15 cellular contexts compared by ENCODE assay signal in genomic region chr20:31426891-31427551, GRCh38. TPM values are rescaled to one million over a fixed set of nuclear protein-coding genes. Genes with fewer than 3 reads are reported as not detected.
"Had no signal": no experiment of that assay in that cellular context is flagged by ENCODE, and none has a peak within 500 bp of the region (broad histone marks: within the 10 kb centered on the region; RNA-seq: fewer than 3 reads in every experiment).

No MANE protein-coding gene starts in this region.

RNA-seq across cellular contexts. Expression of gene DEFB123, which starts 13.4 kb away (rescaled TPM):
- total RNA-seq: activated B cell treated with CpG ODN at 0.5 μM for 24 hours; activated CD4-positive, alpha-beta memory T cell treated with anti-CD3 and anti-CD28 coated beads for 36 hours; activated CD4-positive, alpha-beta memory T cell treated with anti-CD3 and anti-CD28 coated beads, Interleukin-2, amount 10 ng/mL, durations not matched to agents 7 days and 5 days; activated CD4-positive, alpha-beta T cell treated with anti-CD3 and anti-CD28 coated beads for 36 hours; activated CD4-positive, alpha-beta T cell treated with anti-CD3 and anti-CD28 coated beads, Interleukin-2, amount 10 ng/mL, durations not matched to agents 24 days and 14 days; activated CD4-positive, alpha-beta T cell treated with anti-CD3 and anti-CD28 coated beads, Interleukin-2, amount 10 ng/mL, durations not matched to agents 7 days and 5 days; activated CD8-positive, alpha-beta memory T cell treated with anti-CD3 and anti-CD28 coated beads for 36 hours; activated CD8-positive, alpha-beta memory T cell treated with anti-CD3 and anti-CD28 coated beads, Interleukin-2, amount 10 ng/mL, durations not matched to agents 7 days and 5 days; activated CD8-positive, alpha-beta T cell treated with anti-CD3 and anti-CD28 coated beads for 36 hours; activated CD8-positive, alpha-beta T cell treated with anti-CD3 and anti-CD28 coated beads, Interleukin-2, amount 10 ng/mL, durations not matched to agents 7 days and 5 days; T-cell; T-helper 1 cell treated with Interleukin-12 subunit alpha and Interleukin-12 subunit beta and Interleukin-4 antibody, amounts not matched to agents 30 ng/mL and 1 ng/mL, for 36 hours; T-helper 17 cell; T-helper 2 cell treated with Interferon-gamma antibody and Interleukin-4, amounts not matched to agents 100 ng/mL and 5 ng/mL, for 36 hours; WTC11 had no signal

RNA-seq across cellular contexts. Expression of gene DEFB121, which starts 21.0 kb away (rescaled TPM):
- total RNA-seq: activated B cell treated with CpG ODN at 0.5 μM for 24 hours; activated CD4-positive, alpha-beta memory T cell treated with anti-CD3 and anti-CD28 coated beads for 36 hours; activated CD4-positive, alpha-beta memory T cell treated with anti-CD3 and anti-CD28 coated beads, Interleukin-2, amount 10 ng/mL, durations not matched to agents 7 days and 5 days; activated CD4-positive, alpha-beta T cell treated with anti-CD3 and anti-CD28 coated beads for 36 hours; activated CD4-positive, alpha-beta T cell treated with anti-CD3 and anti-CD28 coated beads, Interleukin-2, amount 10 ng/mL, durations not matched to agents 24 days and 14 days; activated CD4-positive, alpha-beta T cell treated with anti-CD3 and anti-CD28 coated beads, Interleukin-2, amount 10 ng/mL, durations not matched to agents 7 days and 5 days; activated CD8-positive, alpha-beta memory T cell treated with anti-CD3 and anti-CD28 coated beads for 36 hours; activated CD8-positive, alpha-beta memory T cell treated with anti-CD3 and anti-CD28 coated beads, Interleukin-2, amount 10 ng/mL, durations not matched to agents 7 days and 5 days; activated CD8-positive, alpha-beta T cell treated with anti-CD3 and anti-CD28 coated beads for 36 hours; activated CD8-positive, alpha-beta T cell treated with anti-CD3 and anti-CD28 coated beads, Interleukin-2, amount 10 ng/mL, durations not matched to agents 7 days and 5 days; T-cell; T-helper 1 cell treated with Interleukin-12 subunit alpha and Interleukin-12 subunit beta and Interleukin-4 antibody, amounts not matched to agents 30 ng/mL and 1 ng/mL, for 36 hours; T-helper 17 cell; T-helper 2 cell treated with Interferon-gamma antibody and Interleukin-4, amounts not matched to agents 100 ng/mL and 5 ng/mL, for 36 hours; WTC11 had no signal

RNA-seq across cellular contexts. Expression of gene DEFB119, which starts 36.6 kb away (rescaled TPM):
- total RNA-seq: activated B cell treated with CpG ODN at 0.5 μM for 24 hours; activated CD4-positive, alpha-beta memory T cell treated with anti-CD3 and anti-CD28 coated beads for 36 hours; activated CD4-positive, alpha-beta memory T cell treated with anti-CD3 and anti-CD28 coated beads, Interleukin-2, amount 10 ng/mL, durations not matched to agents 7 days and 5 days; activated CD4-positive, alpha-beta T cell treated with anti-CD3 and anti-CD28 coated beads for 36 hours; activated CD4-positive, alpha-beta T cell treated with anti-CD3 and anti-CD28 coated beads, Interleukin-2, amount 10 ng/mL, durations not matched to agents 24 days and 14 days; activated CD4-positive, alpha-beta T cell treated with anti-CD3 and anti-CD28 coated beads, Interleukin-2, amount 10 ng/mL, durations not matched to agents 7 days and 5 days; activated CD8-positive, alpha-beta memory T cell treated with anti-CD3 and anti-CD28 coated beads for 36 hours; activated CD8-positive, alpha-beta memory T cell treated with anti-CD3 and anti-CD28 coated beads, Interleukin-2, amount 10 ng/mL, durations not matched to agents 7 days and 5 days; activated CD8-positive, alpha-beta T cell treated with anti-CD3 and anti-CD28 coated beads for 36 hours; activated CD8-positive, alpha-beta T cell treated with anti-CD3 and anti-CD28 coated beads, Interleukin-2, amount 10 ng/mL, durations not matched to agents 7 days and 5 days; T-cell; T-helper 1 cell treated with Interleukin-12 subunit alpha and Interleukin-12 subunit beta and Interleukin-4 antibody, amounts not matched to agents 30 ng/mL and 1 ng/mL, for 36 hours; T-helper 17 cell; T-helper 2 cell treated with Interferon-gamma antibody and Interleukin-4, amounts not matched to agents 100 ng/mL and 5 ng/mL, for 36 hours; WTC11 had no signal

RNA-seq across cellular contexts. Expression of gene DEFB124, which starts 47.9 kb away (rescaled TPM):
- total RNA-seq: activated B cell treated with CpG ODN at 0.5 μM for 24 hours; activated CD4-positive, alpha-beta memory T cell treated with anti-CD3 and anti-CD28 coated beads for 36 hours; activated CD4-positive, alpha-beta memory T cell treated with anti-CD3 and anti-CD28 coated beads, Interleukin-2, amount 10 ng/mL, durations not matched to agents 7 days and 5 days; activated CD4-positive, alpha-beta T cell treated with anti-CD3 and anti-CD28 coated beads for 36 hours; activated CD4-positive, alpha-beta T cell treated with anti-CD3 and anti-CD28 coated beads, Interleukin-2, amount 10 ng/mL, durations not matched to agents 24 days and 14 days; activated CD4-positive, alpha-beta T cell treated with anti-CD3 and anti-CD28 coated beads, Interleukin-2, amount 10 ng/mL, durations not matched to agents 7 days and 5 days; activated CD8-positive, alpha-beta memory T cell treated with anti-CD3 and anti-CD28 coated beads for 36 hours; activated CD8-positive, alpha-beta memory T cell treated with anti-CD3 and anti-CD28 coated beads, Interleukin-2, amount 10 ng/mL, durations not matched to agents 7 days and 5 days; activated CD8-positive, alpha-beta T cell treated with anti-CD3 and anti-CD28 coated beads for 36 hours; activated CD8-positive, alpha-beta T cell treated with anti-CD3 and anti-CD28 coated beads, Interleukin-2, amount 10 ng/mL, durations not matched to agents 7 days and 5 days; T-cell; T-helper 1 cell treated with Interleukin-12 subunit alpha and Interleukin-12 subunit beta and Interleukin-4 antibody, amounts not matched to agents 30 ng/mL and 1 ng/mL, for 36 hours; T-helper 17 cell; T-helper 2 cell treated with Interferon-gamma antibody and Interleukin-4, amounts not matched to agents 100 ng/mL and 5 ng/mL, for 36 hours; WTC11 had no signal

RNA-seq across cellular contexts. Expression of gene REM1, which starts 48.1 kb away (rescaled TPM):
- total RNA-seq: activated B cell treated with CpG ODN at 0.5 μM for 24 hours; activated CD4-positive, alpha-beta memory T cell treated with anti-CD3 and anti-CD28 coated beads for 36 hours; activated CD4-positive, alpha-beta memory T cell treated with anti-CD3 and anti-CD28 coated beads, Interleukin-2, amount 10 ng/mL, durations not matched to agents 7 days and 5 days; activated CD4-positive, alpha-beta T cell treated with anti-CD3 and anti-CD28 coated beads for 36 hours; activated CD4-positive, alpha-beta T cell treated with anti-CD3 and anti-CD28 coated beads, Interleukin-2, amount 10 ng/mL, durations not matched to agents 24 days and 14 days; activated CD4-positive, alpha-beta T cell treated with anti-CD3 and anti-CD28 coated beads, Interleukin-2, amount 10 ng/mL, durations not matched to agents 7 days and 5 days; activated CD8-positive, alpha-beta memory T cell treated with anti-CD3 and anti-CD28 coated beads for 36 hours; activated CD8-positive, alpha-beta memory T cell treated with anti-CD3 and anti-CD28 coated beads, Interleukin-2, amount 10 ng/mL, durations not matched to agents 7 days and 5 days; activated CD8-positive, alpha-beta T cell treated with anti-CD3 and anti-CD28 coated beads for 36 hours; activated CD8-positive, alpha-beta T cell treated with anti-CD3 and anti-CD28 coated beads, Interleukin-2, amount 10 ng/mL, durations not matched to agents 7 days and 5 days; T-cell; T-helper 1 cell treated with Interleukin-12 subunit alpha and Interleukin-12 subunit beta and Interleukin-4 antibody, amounts not matched to agents 30 ng/mL and 1 ng/mL, for 36 hours; T-helper 17 cell; T-helper 2 cell treated with Interferon-gamma antibody and Interleukin-4, amounts not matched to agents 100 ng/mL and 5 ng/mL, for 36 hours; WTC11 had no signal
